21 cellular contexts compared by ENCODE assay signal in the genomic region with DNA sequence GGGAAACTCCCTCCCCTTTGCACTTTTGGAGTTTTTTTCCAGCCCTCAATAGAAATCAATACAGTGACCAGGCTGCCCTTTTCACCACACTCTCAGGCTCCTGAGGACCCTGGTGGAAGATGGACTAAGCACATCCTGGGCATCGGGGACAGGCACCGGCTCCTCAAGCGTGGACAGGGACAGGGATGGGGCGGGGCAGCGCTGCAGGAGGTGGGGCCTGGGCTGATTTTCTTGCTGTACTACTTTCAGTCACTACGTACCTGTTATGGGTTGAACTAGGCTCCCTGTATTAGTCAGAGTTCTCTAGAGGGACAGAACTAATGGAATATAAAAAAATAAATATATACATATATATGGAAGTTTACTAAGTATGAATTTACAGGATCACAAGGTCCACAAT. TPM values are rescaled to one million over a fixed set of nuclear protein-coding genes. Genes with fewer than 3 reads are reported as not detected.
DNase-seq lines count a peak whose midpoint lies in the region; ATAC-seq, FAIRE-seq and TF ChIP-seq lines count a peak whose summit lies in the region.
"Had no signal": no experiment of that assay in that cellular context is flagged by ENCODE, and none has a peak within 500 bp of the region (broad histone marks: within the 10 kb centered on the region; RNA-seq: fewer than 3 reads in every experiment).

No MANE protein-coding gene starts in this region.

- no peaks in the 10 kb centered on the region for H3K9me3 Mint-ChIP-seq in activated T-helper 17 cell treated with anti-CD3 and anti-CD28 coated beads, Interleukin-2, amount 50 U/mL, for 72 hours
- peaks cover 0 to 2% (median 0%) of the 10 kb centered on the region in 7 donors for H3K9me3 Mint-ChIP-seq in naive B cell

- peak; percentile 33 for DNase-seq in activated CD4-positive, alpha-beta T cell treated with anti-CD3 and anti-CD28 coated beads for 48 hours
- DNase-seq in activated CD4-positive, alpha-beta T cell treated with anti-CD3 and anti-CD28 coated beads for 4 hours, result no peak
- no peak for DNase-seq in GM12864 (ENCODE audit: low read depth)
- no peak for DNase-seq in naive B cell
- no peak for DNase-seq in H54 (ENCODE audit: insufficient read length, low spot score)
- no peak for DNase-seq in NCI-H82 treated with DMSO at 0.1 percent for 48 hours (lab: John Stamatoyannopoulos, UW; ENCODE audit: unreplicated experiment)
- no peak for DNase-seq in NCI-H1048 (lab: John Stamatoyannopoulos, UW)
- DNase-seq: DMS79 treated with DMSO at 0.1 percent for 48 hours; GOT3; NCI-H2107; NCI-H524; occipital lobe; Right ventricle myocardium superior; stimulated activated naive CD4-positive, alpha-beta T cell treated with Interleukin-2 at 50 U/mL for 16 hours had no signal

- no peak for TF ChIP-seq POLR2A in H54 (IDR thresholded peaks at IDR 0.05; ENCODE audit: low read depth, low read length)

- no peak for TF ChIP-seq CTCF in GM12864 (IDR thresholded peaks at IDR 0.05; ENCODE audit: low read depth, low read length, missing control alignments)

- H3K4me3 ChIP-seq in GM12864 (ENCODE audit: low read depth, low read length), result peak overlapping the region; percentile 6; the same call in 1 of the 2 replicates
- H3K4me3 ChIP-seq: mucosa of descending colon, right atrium auricular region, tibial artery had no signal

- H3K36me3 Mint-ChIP-seq in activated T-helper 17 cell treated with anti-CD3 and anti-CD28 coated beads, Interleukin-2, amount 50 U/mL, for 72 hours (ENCODE audit: low read depth), result no peaks in the 10 kb centered on the region
- H3K36me3 Mint-ChIP-seq in naive B cell, result no peaks in the 10 kb centered on the region
- H3K36me3 Mint-ChIP-seq: brain had no signal

- H3K27me3 Mint-ChIP-seq in activated T-helper 17 cell treated with anti-CD3 and anti-CD28 coated beads, Interleukin-2, amount 50 U/mL, for 72 hours, result no peaks in the 10 kb centered on the region
- H3K27me3 Mint-ChIP-seq in naive B cell, result no peaks in the 10 kb centered on the region

- no peak for ATAC-seq in activated T-helper 17 cell treated with anti-CD3 and anti-CD28 coated beads, Interleukin-2, amount 50 U/mL, for 72 hours (replicated peaks)
- ATAC-seq in naive B cell (ENCODE audit: low read depth in 2 of 2), result no peak
- ATAC-seq: activated naive CD4-positive, alpha-beta T cell treated with anti-CD3 and anti-CD28 coated beads, Interleukin-2, amount 50 U/mL, for 72 hours; mucosa of descending colon had no signal

- H3K4me1 Mint-ChIP-seq in activated T-helper 17 cell treated with anti-CD3 and anti-CD28 coated beads, Interleukin-2, amount 50 U/mL, for 72 hours, result peaks cover 28% of the 10 kb centered on the region
- peaks cover 62 to 81% (median 72%) of the 10 kb centered on the region in 3 donors for H3K4me1 Mint-ChIP-seq in naive B cell

- FAIRE-seq in H54 (lab: Jason Lieb, UNC), result no peak
- FAIRE-seq: A204.1 had no signal

- peak overlapping the region; percentile 86 for H3K4me3 Mint-ChIP-seq in activated T-helper 17 cell treated with anti-CD3 and anti-CD28 coated beads, Interleukin-2, amount 50 U/mL, for 72 hours
- peak overlapping the region in 3 of 8 donors; percentile 53 to 95 (median 61) for H3K4me3 Mint-ChIP-seq in naive B cell
- H3K4me3 Mint-ChIP-seq: brain had no signal

- no peak overlapping the region for H3K27ac Mint-ChIP-seq in activated T-helper 17 cell treated with anti-CD3 and anti-CD28 coated beads, Interleukin-2, amount 50 U/mL, for 72 hours
- peak overlapping the region in 4 of 6 donors; percentile 19 to 99 (median 42) for H3K27ac Mint-ChIP-seq in naive B cell
- H3K27ac Mint-ChIP-seq: brain had no signal

RNA-seq across cellular contexts. Expression of a gene that starts 2.5 kb away (rescaled TPM):
- 10 to 100 TPM; 13.0 to 59.1 TPM for total RNA-seq in activated T-helper 17 cell treated with anti-CD3 and anti-CD28 coated beads, Interleukin-2, amount 50 U/mL, for 72 hours
- polyA plus RNA-seq in naive B cell (ENCODE audit: low read depth in 6 of 6), result 10 to 100 TPM; 18.4 to 48.2 (median 40.3) TPM

RNA-seq across cellular contexts. Expression of a gene that starts 47.7 kb away (rescaled TPM):
- total RNA-seq in activated T-helper 17 cell treated with anti-CD3 and anti-CD28 coated beads, Interleukin-2, amount 50 U/mL, for 72 hours, result not detected
- not detected for polyA plus RNA-seq in naive B cell (ENCODE audit: low read depth in 6 of 6)
- total RNA-seq: activated naive CD4-positive, alpha-beta T cell treated with anti-CD3 and anti-CD28 coated beads, Interleukin-2, amount 50 U/mL, for 72 hours; occipital lobe; right atrium auricular region; Right ventricle myocardium superior had no signal
